Comparison of ENCODE assay signal across 8 cellular contexts in genomic region chr11:62573592-62574362, GRCh38. TPM values are rescaled to one million over a fixed set of nuclear protein-coding genes. Genes with fewer than 3 reads are reported as not detected.
A peak's percentile ranks its signal among the peaks of the same experiment; 100 is the strongest.
DNase-seq lines count a peak whose midpoint lies in the region; ATAC-seq, FAIRE-seq and TF ChIP-seq lines count a peak whose summit lies in the region.

TSS of gene EEF1G (minus strand) at chr11:62573891. CDS start at chr11:62573842, 49 bp downstream.

- peaks cover 31% of the 10 kb centered on the region for H3K36me3 ChIP-seq in bronchial epithelial cell (ENCODE audit: control insufficient read depth, insufficient read depth, low read length)

- POLR2A ChIA-PET in AG04449 (lab: Yijun Ruan, JAX), result interaction anchor here (0.6 to 2.4 kb wide), 28 partner anchors 9 to 280 kb away, joined by 3 to 65 read pairs (median 5); partner anchors contain the start of genes AHNAK, C11orf98, CSKMT and LBHD1

- no peak for TF ChIP-seq CTCF in AG04449 (IDR thresholded peaks at IDR 0.05; ENCODE audit: insufficient read depth, low read length, missing control alignments)
- no peak for TF ChIP-seq CTCF in WI38 (IDR thresholded peaks at IDR 0.05; ENCODE audit: low read depth, low read length)
- TF ChIP-seq CTCF in bronchial epithelial cell (IDR thresholded peaks at IDR 0.05; ENCODE audit: insufficient read depth, low read length, severe bottlenecking), result no peak

- DNase-seq in AG04449 (ENCODE audit: low read depth, low spot score) (peak; percentile 99), NCI-H2227 treated with DMSO at 0.1 percent for 48 hours (lab: John Stamatoyannopoulos, UW) (peak; percentile 99), bronchial epithelial cell (ENCODE audit: low read depth) (peak; percentile 99), iPS-NIHi7 (ENCODE audit: extremely low spot score) (peak; percentile 98), smooth muscle cell of the brain vasculature (ENCODE audit: low read depth, low spot score) (peak; percentile 99)

- H3K27me3 ChIP-seq in bronchial epithelial cell (ENCODE audit: control insufficient read depth, insufficient read depth, low read length), result no peaks in the 10 kb centered on the region

- ATAC-seq in GM18907 (IDR thresholded peaks at IDR 0.05; ENCODE audit: unreplicated experiment) (peak; percentile 83), HG03159 (IDR thresholded peaks at IDR 0.05; ENCODE audit: unreplicated experiment) (peak; percentile 82)

- CTCF ChIA-PET in AG04449 (lab: Yijun Ruan, JAX), result interaction anchor here (0.8 to 2.1 kb wide), 10 partner anchors 8 to 178 kb away, joined by 3 to 15 read pairs (median 4); no protein-coding TSS in a partner anchor

- no peak for FAIRE-seq in bronchial epithelial cell (lab: Jason Lieb, UNC)

- H3K4me3 ChIP-seq in AG04449 (ENCODE audit: low read depth, low read length) (peak within 1 kb of the TSS; percentile 97), WI38 (ENCODE audit: low read depth, low read length) (peak within 1 kb of the TSS; percentile 100), bronchial epithelial cell (ENCODE audit: low read depth, low read length) (peak within 1 kb of the TSS; percentile 96)

RNA-seq across cellular contexts. Expression of gene EEF1G, which starts in this region (rescaled TPM):
- total RNA-seq in bronchial epithelial cell, result 2,058 and 2,441 TPM in 2 replicates

Comparison
In these comparisons a context has a peak if more than half of its experiments do, and no peak if none do; other contexts are left out.
1. Peak in every context shown above with its lines: DNase-seq, ATAC-seq and H3K4me3 ChIP-seq.